18 cellular contexts compared by ENCODE assay signal in genomic region chr4:80926446-80926845, GRCh38.
DNase-seq lines count a peak whose midpoint lies in the region; ATAC-seq, FAIRE-seq and TF ChIP-seq lines count a peak whose summit lies in the region.
"Had no signal": no experiment of that assay in that cellular context is flagged by ENCODE, and none has a peak within 500 bp of the region (broad histone marks: within the 10 kb centered on the region; RNA-seq: fewer than 3 reads in every experiment).

No MANE protein-coding gene starts in this region.

- H4K20me1 ChIP-seq in SU-DHL-6 (ENCODE audit: low read depth, low read length) (no peaks in the 10 kb centered on the region), keratinocyte (ENCODE audit: control insufficient read depth, extremely low read depth, insufficient read depth, low read length) (no peaks in the 10 kb centered on the region)

- H3K79me2 ChIP-seq in SU-DHL-6 (ENCODE audit: insufficient read depth, low read length) (no peaks in the 10 kb centered on the region), keratinocyte (ENCODE audit: control insufficient read depth, insufficient read depth, low read length) (no peaks in the 10 kb centered on the region)

- H3K9me3 ChIP-seq in SU-DHL-6 (ENCODE audit: insufficient read depth, low read length) (no peaks in the 10 kb centered on the region), keratinocyte (ENCODE audit: control insufficient read depth, low read depth, low read length) (no peaks in the 10 kb centered on the region)
- H3K9me3 ChIP-seq: gastrocnemius medialis, thoracic aorta had no signal

- H2AFZ ChIP-seq in SU-DHL-6 (ENCODE audit: low read depth, low read length, severe bottlenecking): no peak overlapping the region
- H2AFZ ChIP-seq in keratinocyte (ENCODE audit: control insufficient read depth, low read length): no peak overlapping the region

- H3K4me3 ChIP-seq in SU-DHL-6 (ENCODE audit: insufficient read depth, low read length, poor library complexity, severe bottlenecking) (no peak overlapping the region), keratinocyte (ENCODE audit: control insufficient read depth in 2 of 3, extremely low read depth in 1 of 3, insufficient read depth in 2 of 3, low read depth in 1 of 3, low read length in 3 of 3) (no peak overlapping the region)
- H3K4me3 ChIP-seq: gastrocnemius medialis, thoracic aorta had no signal

- H3K36me3 ChIP-seq in SU-DHL-6 (ENCODE audit: low read length) (no peaks in the 10 kb centered on the region), keratinocyte (ENCODE audit: control insufficient read depth in 2 of 2, extremely low read depth in 1 of 2, insufficient read depth in 2 of 2, low read length in 2 of 2) (no peaks in the 10 kb centered on the region)
- H3K36me3 ChIP-seq: gastrocnemius medialis, thoracic aorta had no signal

- H3K27me3 ChIP-seq in SU-DHL-6 (ENCODE audit: low read length): no peaks in the 10 kb centered on the region
- no peaks in the 10 kb centered on the region for H3K27me3 ChIP-seq in keratinocyte (ENCODE audit: control insufficient read depth, extremely low read depth, insufficient read depth, low read length)
- H3K27me3 ChIP-seq: gastrocnemius medialis had no signal

- no peaks in the 10 kb centered on the region for H3K9me2 ChIP-seq in SU-DHL-6 (replicated peaks; ENCODE audit: insufficient read depth, low read length)

- no peaks in the 10 kb centered on the region for H3K9me1 ChIP-seq in keratinocyte (ENCODE audit: control insufficient read depth, extremely low read depth, insufficient read depth, low read length)

- H3F3A ChIP-seq in SU-DHL-6 (ENCODE audit: insufficient read depth): 0 out of 2 replicates have a peak, but pooled peaks cover 2% of the 10 kb centered on the region

- H3K27ac ChIP-seq in SU-DHL-6 (ENCODE audit: low read depth, low read length) (no peak overlapping the region), keratinocyte (ENCODE audit: control insufficient read depth, insufficient read depth, low read length) (no peak overlapping the region)
- H3K27ac ChIP-seq: C4-2B, gastrocnemius medialis, thoracic aorta had no signal

- dilution Hi-C loops in keratinocyte (cut with MboI; ENCODE audit: extremely low pct_ligation_motif_present, low sequenced_read_pairs): no loop called here

- peak; percentile 77 for FAIRE-seq in keratinocyte (lab: Jason Lieb, UNC)

- TF ChIP-seq CTCF in SU-DHL-6 (IDR thresholded peaks at IDR 0.05; ENCODE audit: insufficient read depth, low read length, poor library complexity, severe bottlenecking) (no peak), keratinocyte (optimal IDR thresholded peaks at IDR 0.05 in 1 of 3, IDR thresholded peaks at IDR 0.05 in 1 of 3, conservative IDR thresholded peaks at IDR 0.05 in 1 of 3; ENCODE audit: extremely low read depth in 1 of 3, insufficient read depth in 2 of 3, low read length in 3 of 3) (no peak)

- DNase-seq in keratinocyte (ENCODE audit: low read depth, low spot score) (no peak), SIG-M5 (lab: John Stamatoyannopoulos, UW) (no peak)
- DNase-seq in stimulated activated CD4-positive, alpha-beta T cell treated with anti-CD3 and anti-CD28 coated beads, Interleukin-2, amount 100 ng/mL, for 48 hours: no peak
- DNase-seq: amygdala; DND-41; endodermal cell; gastrocnemius medialis; NCI-H1417; NCI-H2171 treated with DMSO at 0.1 percent for 48 hours; stimulated activated CD4-positive, alpha-beta T cell treated with anti-CD3 and anti-CD28 coated beads, Interleukin-4, amount 100 ng/mL, for 4 hours; T-helper 17 cell had no signal

- ATAC-seq in GM18868 (IDR thresholded peaks at IDR 0.05; ENCODE audit: unreplicated experiment) (peak; percentile 60), HG03439 (IDR thresholded peaks at IDR 0.05; ENCODE audit: unreplicated experiment) (peak; percentile 65), GM21737 (IDR thresholded peaks at IDR 0.05; ENCODE audit: unreplicated experiment) (no peak), HG02938 (IDR thresholded peaks at IDR 0.05; ENCODE audit: unreplicated experiment) (no peak)
- ATAC-seq: gastrocnemius medialis, T-helper 17 cell had no signal

- peaks cover 5% of the 10 kb centered on the region for H3K4me1 ChIP-seq in keratinocyte (ENCODE audit: control insufficient read depth, extremely low read depth, insufficient read depth, low read length)
- H3K4me1 ChIP-seq: gastrocnemius medialis had no signal

- peak overlapping the region; percentile 22 for H3K4me2 ChIP-seq in SU-DHL-6 (ENCODE audit: low read depth, low read length, poor library complexity, severe bottlenecking)
- H3K4me2 ChIP-seq in keratinocyte (ENCODE audit: control insufficient read depth, extremely low read depth, insufficient read depth, low read depth, low read length): peak overlapping the region; percentile 25

- H3K9ac ChIP-seq in SU-DHL-6 (ENCODE audit: low read length) (peak overlapping the region; percentile 19; the same call in 1 of the 2 replicates), keratinocyte (ENCODE audit: control insufficient read depth, extremely low read depth, insufficient read depth, low read length) (no peak overlapping the region)

Comparison
In these comparisons a context has a peak if more than half of its experiments do, and no peak if none do; other contexts are left out.
1. ATAC-seq: peak in GM18868 (single experiment) and HG03439 (single experiment); none in GM21737 (single experiment) and HG02938 (single experiment).